Comparison of ENCODE assay signal across 8 cellular contexts in the genomic region with DNA sequence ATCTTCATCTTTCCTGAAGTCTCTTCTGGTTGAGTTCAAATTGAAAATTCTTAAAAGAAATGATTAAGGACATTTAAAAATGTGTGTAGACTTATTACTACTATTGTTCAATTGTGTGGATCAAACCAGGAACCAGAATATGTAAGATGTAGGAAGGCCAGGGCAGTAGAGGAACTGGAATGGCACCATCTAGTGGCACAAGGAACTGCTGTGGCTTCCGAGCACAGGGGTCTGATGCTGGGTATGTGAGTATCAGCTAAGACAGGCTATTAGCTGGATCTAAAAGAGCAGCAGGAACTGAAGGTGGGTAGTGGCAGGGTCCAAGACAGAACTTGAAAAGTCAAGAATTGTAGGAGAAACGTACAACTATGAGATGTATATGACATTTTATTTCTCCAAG.
DNase-seq lines count a peak whose midpoint lies in the region; ATAC-seq and TF ChIP-seq lines count a peak whose summit lies in the region.

No MANE protein-coding gene starts in this region.

- TF ChIP-seq CTCF in fibroblast of mammary gland (conservative IDR thresholded peaks at IDR 0.05; ENCODE audit: control insufficient read depth, insufficient read depth, low read depth, low read length) = peak; percentile 56

- DNase-seq in SIG-M5 treated with dmso at 0.1 percent for 504 hours (lab: John Stamatoyannopoulos, UW; ENCODE audit: unreplicated experiment) (peak; percentile 22), SIG-M5 (lab: John Stamatoyannopoulos, UW) (no peak), NOMO-1 (lab: John Stamatoyannopoulos, UW; ENCODE audit: unreplicated experiment in 2 of 2) (peak; percentile 25 to 33), fibroblast of mammary gland (ENCODE audit: low read depth) (peak; percentile 19), mesenteric fat pad (ENCODE audit: low spot score) (no peak), NCI-H1436 treated with DMSO at 0.1 percent for 48 hours (lab: John Stamatoyannopoulos, UW) (no peak)

- ATAC-seq in HG02884 (IDR thresholded peaks at IDR 0.05; ENCODE audit: unreplicated experiment) = peak; percentile 65
- no peak for ATAC-seq in GM21381 (IDR thresholded peaks at IDR 0.05; ENCODE audit: unreplicated experiment)

- H3K4me3 ChIP-seq in fibroblast of mammary gland (ENCODE audit: control insufficient read depth, low read depth, low read length) = no peak overlapping the region

Comparison
In these comparisons a context has a peak if more than half of its experiments do, and no peak if none do; other contexts are left out.
1. DNase-seq: peak in SIG-M5 treated with dmso at 0.1 percent for 504 hours (single experiment), NOMO-1 (2 of 2) and fibroblast of mammary gland (single experiment); none in SIG-M5 (single experiment), mesenteric fat pad (single experiment) and NCI-H1436 treated with DMSO at 0.1 percent for 48 hours (single experiment).